ENCODE assay signal across 10 cellular contexts in genomic region chr1:165854101-165854845, GRCh38. TPM values are rescaled to one million over a fixed set of nuclear protein-coding genes. Genes with fewer than 3 reads are reported as not detected.
DNase-seq lines count a peak whose midpoint lies in the region; ATAC-seq, FAIRE-seq and TF ChIP-seq lines count a peak whose summit lies in the region.
"Had no signal": no experiment of that assay in that cellular context is flagged by ENCODE, and none has a peak within 500 bp of the region (broad histone marks: within the 10 kb centered on the region; RNA-seq: fewer than 3 reads in every experiment).

No MANE protein-coding gene starts in this region.

- H3K4me3 ChIP-seq in endodermal cell (ENCODE audit: low read length) (peak overlapping the region; percentile 14), transverse colon (no peak overlapping the region)
- H3K4me3 ChIP-seq: thoracic aorta had no signal

- no peak overlapping the region for H3K27ac ChIP-seq in endodermal cell (ENCODE audit: low read depth, low read length)
- H3K27ac ChIP-seq in transverse colon: peak overlapping the region in 1 of 4 donors; percentile 13
- H3K27ac ChIP-seq: thoracic aorta had no signal

- no peak for TF ChIP-seq CTCF in endodermal cell (conservative IDR thresholded peaks at IDR 0.05)
- TF ChIP-seq CTCF in transverse colon (IDR thresholded peaks at IDR 0.05): no peak

- intact Hi-C loops in transverse colon (cut with DNase I; ENCODE audit: low total_unique reads): no loop called here

- FAIRE-seq in GM12891 (lab: Jason Lieb, UNC): peak; percentile 81

- H3K27me3 ChIP-seq in endodermal cell (ENCODE audit: control insufficient read depth, insufficient read depth, low read length, poor library complexity, severe bottlenecking) (no peaks in the 10 kb centered on the region), transverse colon (no peaks in the 10 kb centered on the region)

- no peaks in the 10 kb centered on the region for H3K9me3 Mint-ChIP-seq in endodermal cell
- H3K9me3 Mint-ChIP-seq: memory B cell had no signal

- DNase-seq in GM12891 (ENCODE audit: insufficient read length, low spot score) (no peak), NCI-H460 (ENCODE audit: extremely low read depth, low read depth) (peak; percentile 66), endodermal cell (no peak), pons (ENCODE audit: low spot score) (peak; percentile 18), transverse colon (no peak), HuH-7.5 (ENCODE audit: low spot score) (no peak)

- ATAC-seq in GM18867 (IDR thresholded peaks at IDR 0.05; ENCODE audit: unreplicated experiment) (no peak), HG02973 (IDR thresholded peaks at IDR 0.05; ENCODE audit: unreplicated experiment) (no peak)

- no peak for TF ChIP-seq POLR2A in GM12891 (IDR thresholded peaks at IDR 0.05; ENCODE audit: low read depth, low read length)
- no peak for TF ChIP-seq POLR2A in transverse colon (IDR thresholded peaks at IDR 0.05)

- peak overlapping the region; percentile 86 for H3K27ac Mint-ChIP-seq in endodermal cell
- H3K27ac Mint-ChIP-seq: memory B cell had no signal

- H3K4me3 Mint-ChIP-seq in endodermal cell: peak overlapping the region; percentile 19
- H3K4me3 Mint-ChIP-seq: memory B cell had no signal

- H3K9me3 ChIP-seq in endodermal cell (ENCODE audit: control insufficient read depth, low read length) (no peaks in the 10 kb centered on the region), transverse colon (no peaks in the 10 kb centered on the region)
- H3K9me3 ChIP-seq: thoracic aorta had no signal

- peaks cover 28% of the 10 kb centered on the region for H3K4me1 ChIP-seq in endodermal cell (ENCODE audit: control insufficient read depth, insufficient read depth, low read length)
- peaks cover 10 to 63% (median 33%) of the 10 kb centered on the region in 4 donors for H3K4me1 ChIP-seq in transverse colon

- H3K36me3 ChIP-seq in endodermal cell (ENCODE audit: control insufficient read depth, insufficient read depth, low read length) (no peaks in the 10 kb centered on the region), transverse colon (no peaks in the 10 kb centered on the region)
- H3K36me3 ChIP-seq: thoracic aorta had no signal

- WGBS in endodermal cell (ENCODE audit: insufficient coverage in 1 of 2, insufficient read length in 1 of 2), 2 experiments: 74 to 83% methylated on average over 3 to 7 of the region's 7 CpGs
- WGBS in transverse colon (ENCODE audit: low coverage in 1 of 2), 2 donors: 73 to 83% methylated on average over 3 to 7 of the region's 7 CpGs

- H3K4me1 Mint-ChIP-seq in endodermal cell: peaks cover 65% of the 10 kb centered on the region

- no peak overlapping the region for H3K9ac ChIP-seq in endodermal cell (ENCODE audit: extremely low read depth, low read length, poor library complexity, severe bottlenecking)

- in situ Hi-C loops in transverse colon (cut with MboI; ENCODE audit: low pct_ligation_motif_present in 1 of 4, low pct_unique_long_range_greater_than_20kb in 1 of 4, low sequenced_read_pairs in 3 of 4): no loop called here

- H3K36me3 Mint-ChIP-seq in endodermal cell (ENCODE audit: low read depth): peaks cover 10% of the 10 kb centered on the region
- H3K36me3 Mint-ChIP-seq: memory B cell had no signal

- H3K27me3 Mint-ChIP-seq in endodermal cell (ENCODE audit: insufficient read depth): no peaks in the 10 kb centered on the region
- H3K27me3 Mint-ChIP-seq: memory B cell had no signal

- no peak for TF ChIP-seq EP300 in transverse colon (IDR thresholded peaks at IDR 0.05; ENCODE audit: low read depth)

TF ChIP-seq in GM12891, 5 proteins besides CTCF, POLR2A, EP300 and RAD21:
- no peak for TF ChIP-seq POLR2AphosphoS5 (IDR thresholded peaks at IDR 0.05; ENCODE audit: low read depth, low read length)
- no peak for TF ChIP-seq POU2F2 (IDR thresholded peaks at IDR 0.05; ENCODE audit: low read depth, low read length)
- TF ChIP-seq TAF1 (IDR thresholded peaks at IDR 0.05; ENCODE audit: low read depth, low read length): no peak
- no peak for TF ChIP-seq SPI1 (IDR thresholded peaks at IDR 0.05; ENCODE audit: low read depth, low read length)
- no peak for TF ChIP-seq PAX5 (IDR thresholded peaks at IDR 0.05; ENCODE audit: insufficient read depth, low read length, severe bottlenecking)

RNA-seq across cellular contexts. Expression of gene UCK2, which starts 26.9 kb away (rescaled TPM):
- polyA plus RNA-seq in GM12891 (2012; ENCODE audit: low read depth, missing spikeins): 32.8 TPM
- 215 and 219 TPM in 2 replicates for total RNA-seq in NCI-H460 (2014; rRNA removed; shearing (Covaris generic))
- polyA plus RNA-seq in NCI-H460 (2014; cell fraction: nucleus; rRNA removed): 149 and 160 TPM in 2 replicates
- total RNA-seq in endodermal cell: 10 to 100 TPM; 65.8 to 73.6 TPM
- 56.3 TPM for polyA plus RNA-seq in endodermal cell (2013, experiment 1 of 2)
- polyA plus RNA-seq in endodermal cell (2013, experiment 2 of 2): 54.6 TPM
- 10 to 100 TPM; 18.9 to 96.5 (median 69.7) TPM for total RNA-seq in transverse colon

Comparison
In these comparisons a context has a peak if more than half of its experiments do, and no peak if none do; other contexts are left out.
1. DNase-seq: peak in NCI-H460 (single experiment) and pons (single experiment); none in GM12891 (single experiment), endodermal cell (single experiment), transverse colon (single experiment) and HuH-7.5 (single experiment).